ENCODE assay signal across 8 cellular contexts in genomic region chr4:76607266-76607799, GRCh38.
A peak's percentile ranks its signal among the peaks of the same experiment; 100 is the strongest.
DNase-seq lines count a peak whose midpoint lies in the region; ATAC-seq and TF ChIP-seq lines count a peak whose summit lies in the region.
"Had no signal": no experiment of that assay in that cellular context is flagged by ENCODE, and none has a peak within 500 bp of the region (broad histone marks: within the 10 kb centered on the region; RNA-seq: fewer than 3 reads in every experiment).

No MANE protein-coding gene starts in this region.

- H3K27ac ChIP-seq in thyroid gland, result no peak overlapping the region
- H3K27ac ChIP-seq: parathyroid adenoma had no signal

- no peaks in the 10 kb centered on the region for H3K36me3 ChIP-seq in thyroid gland

- no peaks in the 10 kb centered on the region for H3K27me3 Mint-ChIP-seq in type B pancreatic cell

- no peak for TF ChIP-seq POLR2A in thyroid gland (IDR thresholded peaks at IDR 0.05)

- no peaks in the 10 kb centered on the region for H3K27me3 ChIP-seq in thyroid gland

- ATAC-seq in GM19324 (IDR thresholded peaks at IDR 0.05; ENCODE audit: low FRiP score, unreplicated experiment) (peak; percentile 87), HG02973 (IDR thresholded peaks at IDR 0.05; ENCODE audit: unreplicated experiment) (peak; percentile 87)

- H3K9me3 ChIP-seq in thyroid gland, result no peaks in the 10 kb centered on the region

- peaks cover 10 to 22% of the 10 kb centered on the region in 2 donors for H3K4me1 ChIP-seq in thyroid gland

- H3K4me3 ChIP-seq in thyroid gland (replicated peaks in 1 of 3), result no peak overlapping the region

- H3K9me3 Mint-ChIP-seq in type B pancreatic cell, result no peaks in the 10 kb centered on the region

- TF ChIP-seq CTCF in type B pancreatic cell (conservative IDR thresholded peaks at IDR 0.05), result no peak
- TF ChIP-seq CTCF in thyroid gland (IDR thresholded peaks at IDR 0.05), result no peak

- H3K36me3 Mint-ChIP-seq in type B pancreatic cell, result no peaks in the 10 kb centered on the region

- DNase-seq in SW480 (ENCODE audit: low spot score) (peak; percentile 13), type B pancreatic cell (ENCODE audit: extremely low spot score, unreplicated experiment) (no peak), thyroid gland (no peak), HCEC 1CT (no peak), T-helper 9 cell (no peak)

- H3K4me1 Mint-ChIP-seq in type B pancreatic cell (ENCODE audit: unreplicated experiment), result peaks cover 48% of the 10 kb centered on the region

- intact Hi-C loops in thyroid gland (cut with DNase I), result no loop called here

- no peak overlapping the region for H3K4me3 Mint-ChIP-seq in type B pancreatic cell

- 73 to 77% methylated on average over 3 of the region's 3 CpGs for WGBS in thyroid gland, 2 donors

- H3K27ac Mint-ChIP-seq in type B pancreatic cell, result peak overlapping the region; percentile 44
